8 cellular contexts compared by ENCODE assay signal in genomic region chr5:131169810-131170539, GRCh38. TPM values are rescaled to one million over a fixed set of nuclear protein-coding genes. Genes with fewer than 3 reads are reported as not detected.
DNase-seq lines count a peak whose midpoint lies in the region; ATAC-seq, FAIRE-seq and TF ChIP-seq lines count a peak whose summit lies in the region.

No MANE protein-coding gene starts in this region.

- H3K4me1 Mint-ChIP-seq in naive B cell = peaks cover 43 to 57% (median 47%) of the 10 kb centered on the region in 3 donors

- no peaks in the 10 kb centered on the region for H3K9me3 Mint-ChIP-seq in naive B cell

- DNase-seq in AG10803 (ENCODE audit: low read depth) = no peak
- DNase-seq in cerebellum (ENCODE audit: low spot score) = peak; percentile 3
- DNase-seq in naive B cell = no peak
- DNase-seq in GM12892 (ENCODE audit: insufficient read length) = no peak
- DNase-seq in NCI-H2081 treated with DMSO at 0.1 percent for 48 hours (lab: John Stamatoyannopoulos, UW) = no peak
- no peak for DNase-seq in AG08395 (ENCODE audit: low spot score)

- H3K36me3 ChIP-seq in HUES64 (ENCODE audit: insufficient read depth, low read length) = no peaks in the 10 kb centered on the region

- FAIRE-seq in GM12892 (lab: Jason Lieb, UNC) = no peak

- H3K4me1 ChIP-seq in HUES64 (ENCODE audit: insufficient read depth, low read length) = peaks cover 9% of the 10 kb centered on the region; the same call in 1 of the 2 replicates

- H3K4me3 Mint-ChIP-seq in naive B cell = peak overlapping the region; percentile 93 to 100 (median 98)

- 53% methylated on average over 12 of the region's 16 CpGs for WGBS in HUES64

- no peak for TF ChIP-seq POLR2A in GM12892 (IDR thresholded peaks at IDR 0.05; ENCODE audit: low read depth, low read length)

- peak overlapping the region; percentile 59 for H3K27ac ChIP-seq in HUES64 (ENCODE audit: low read depth, low read length)

- peak overlapping the region; percentile 86 for H3K9ac ChIP-seq in HUES64 (ENCODE audit: low read depth, low read length)

- no peaks in the 10 kb centered on the region for H3K9me3 ChIP-seq in HUES64 (ENCODE audit: insufficient read depth, low read depth, low read length)

- no peak for TF ChIP-seq CTCF in AG10803 (conservative IDR thresholded peaks at IDR 0.05; ENCODE audit: low read length)

- H3K4me3 ChIP-seq in AG10803 (ENCODE audit: low read length) (peak overlapping the region; percentile 62), HUES64 (ENCODE audit: low read length) (peak overlapping the region; percentile 80)

- no peaks in the 10 kb centered on the region for H3K36me3 Mint-ChIP-seq in naive B cell

- peak overlapping the region; percentile 92 to 98 (median 96) for H3K27ac Mint-ChIP-seq in naive B cell

- no peaks in the 10 kb centered on the region for H3K27me3 Mint-ChIP-seq in naive B cell

- no peaks in the 10 kb centered on the region for H3K27me3 ChIP-seq in HUES64 (ENCODE audit: insufficient read depth, low read length)

- no peak for ATAC-seq in naive B cell (ENCODE audit: low read depth in 2 of 2)
- no peak for ATAC-seq in GM19324 (IDR thresholded peaks at IDR 0.05; ENCODE audit: low FRiP score, unreplicated experiment)

RNA-seq across cellular contexts. Expression of gene LYRM7, which starts 0.8 kb away (rescaled TPM):
- 8.4 TPM for polyA plus RNA-seq in HUES64 (2013, experiment 1 of 2)
- 12.0 TPM for polyA plus RNA-seq in HUES64 (2013, experiment 2 of 2)
- 13.7 TPM for total RNA-seq in cerebellum
- 10 to 100 TPM in 3 of 6 donors, 1 to 10 TPM in 3; 5.8 to 11.4 (median 9.6) TPM for polyA plus RNA-seq in naive B cell (ENCODE audit: low read depth in 6 of 6)
- 15.7 TPM for polyA plus RNA-seq in GM12892 (2012; ENCODE audit: missing spikeins)

RNA-seq across cellular contexts. Expression of gene HINT1, which starts 4.9 kb away (rescaled TPM):
- polyA plus RNA-seq in HUES64 (2013, experiment 1 of 2) = 343 TPM
- 347 TPM for polyA plus RNA-seq in HUES64 (2013, experiment 2 of 2)
- total RNA-seq in cerebellum = 125 TPM
- polyA plus RNA-seq in naive B cell (ENCODE audit: low read depth in 6 of 6) = 100 to 1,000 TPM; 346 to 502 (median 420) TPM
- polyA plus RNA-seq in GM12892 (2012; ENCODE audit: missing spikeins) = 461 TPM
